9 cellular contexts compared by ENCODE assay signal in the genomic region with DNA sequence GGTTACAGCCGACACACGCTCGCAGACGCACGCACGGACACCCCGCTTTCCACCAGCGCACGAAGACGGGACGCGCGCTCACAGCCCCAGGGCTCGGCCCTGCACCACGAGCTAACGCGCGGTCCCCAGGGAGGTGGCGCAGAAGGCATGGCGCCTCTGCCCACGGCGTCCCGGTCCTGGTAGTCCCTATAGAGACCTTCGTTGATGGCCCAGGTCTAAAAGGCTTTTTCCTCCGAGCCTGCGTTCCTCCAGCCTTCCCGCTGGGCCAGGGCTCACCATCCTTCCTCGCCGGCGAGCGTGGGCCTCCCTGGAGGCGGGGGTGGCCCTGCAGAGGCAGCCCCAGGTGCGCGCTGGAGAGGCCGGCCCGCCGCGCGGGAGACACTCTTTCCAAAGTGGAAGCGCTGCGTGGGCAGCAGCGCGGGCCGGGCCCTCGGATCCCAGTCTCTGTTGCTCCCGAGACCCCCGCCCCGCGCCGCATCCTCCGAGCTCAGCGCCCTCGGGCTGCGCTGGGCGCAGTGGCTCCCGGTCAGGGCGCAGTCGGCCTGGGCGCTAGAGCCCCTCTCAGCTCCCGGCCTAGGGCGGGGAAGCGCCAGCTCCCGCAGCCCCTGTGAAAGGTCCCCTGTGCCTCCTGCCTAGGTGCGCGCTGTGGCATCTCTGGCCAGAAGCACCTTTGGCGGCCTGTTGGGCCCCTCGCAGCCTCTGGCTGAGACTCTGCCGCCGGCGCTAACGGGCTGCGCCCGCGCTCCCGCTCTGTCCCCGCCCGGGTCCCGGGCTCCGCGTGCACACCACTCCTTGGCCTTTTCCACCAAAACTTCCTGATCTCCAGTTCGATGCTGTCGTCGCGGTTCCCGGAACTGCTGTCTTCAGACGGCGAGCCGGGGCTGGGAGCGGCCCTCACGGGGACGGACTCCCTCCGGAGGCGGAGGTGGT. TPM values are rescaled to one million over a fixed set of nuclear protein-coding genes. Genes with fewer than 3 reads are reported as not detected.
DNase-seq lines count a peak whose midpoint lies in the region; ATAC-seq and TF ChIP-seq lines count a peak whose summit lies in the region.
"Had no signal": no experiment of that assay in that cellular context is flagged by ENCODE, and none has a peak within 500 bp of the region (broad histone marks: within the 10 kb centered on the region; RNA-seq: fewer than 3 reads in every experiment).

No MANE protein-coding gene starts in this region.

- CTCF ChIA-PET in MCF 10A (lab: Yijun Ruan, JAX) = interaction anchor here (0.5 to 1.0 kb wide), 3 partner anchors 13 to 750 kb away, joined by 3 to 4 read pairs (median 3); no protein-coding TSS in a partner anchor

- 6 to 10% methylated on average over 32 to 67 of the region's 93 CpGs for WGBS in tibial nerve, 2 donors

- H3K27me3 Mint-ChIP-seq in MCF 10A (ENCODE audit: insufficient read depth, unreplicated experiment) = no peaks in the 10 kb centered on the region

- DNase-seq in breast epithelium (ENCODE audit: low spot score in 2 of 2) (no peak), MCF 10A (ENCODE audit: unreplicated experiment) (no peak), coronary artery (ENCODE audit: low spot score) (no peak), mucosa of descending colon (no peak), tibial nerve (ENCODE audit: low spot score in 2 of 2) (no peak), NCI-H128 (lab: John Stamatoyannopoulos, UW; ENCODE audit: unreplicated experiment) (no peak), GM13976 (ENCODE audit: low spot score) (no peak)
- no peak for DNase-seq in stimulated activated naive CD4-positive, alpha-beta T cell (lab: John Stamatoyannopoulos, UW)
- DNase-seq: kidney had no signal

- H3K27ac ChIP-seq in breast epithelium (no peak overlapping the region), coronary artery (no peak overlapping the region), tibial nerve (no peak overlapping the region)

- no peak overlapping the region for H3K27ac Mint-ChIP-seq in MCF 10A (ENCODE audit: low read depth, unreplicated experiment)

- intact Hi-C loops in breast epithelium (cut with DNase I; ENCODE audit: low total_unique reads) = no loop called here
- intact Hi-C loops in MCF 10A (cut with micrococcal nuclease) = no loop called here
- intact Hi-C loops in mucosa of descending colon (cut with DNase I, micrococcal nuclease) = no loop called here

- H3K36me3 ChIP-seq in breast epithelium (no peaks in the 10 kb centered on the region), mucosa of descending colon (ENCODE audit: low read depth) (no peaks in the 10 kb centered on the region), tibial nerve (no peaks in the 10 kb centered on the region)

- POLR2A ChIA-PET in MCF 10A (lab: Yijun Ruan, JAX) = no interaction called here

- H3K4me1 Mint-ChIP-seq in MCF 10A (ENCODE audit: insufficient read depth, unreplicated experiment) = no peaks in the 10 kb centered on the region

- in situ Hi-C loops in GM13976 (cut with MboI; ENCODE audit: low sequenced_read_pairs, unreplicated experiment) = no loop called here

- peak; percentile 41 for ATAC-seq in mucosa of descending colon

- H3K9me3 ChIP-seq in breast epithelium = no peaks in the 10 kb centered on the region
- no peaks in the 10 kb centered on the region for H3K9me3 ChIP-seq in mucosa of descending colon
- no peaks in the 10 kb centered on the region for H3K9me3 ChIP-seq in tibial nerve

- TF ChIP-seq POLR2A in breast epithelium (IDR thresholded peaks at IDR 0.05) (no peak), tibial nerve (IDR thresholded peaks at IDR 0.05) (no peak)

- H3K4me1 ChIP-seq in breast epithelium (no peaks in the 10 kb centered on the region), mucosa of descending colon (ENCODE audit: low read depth) (peaks cover 13% of the 10 kb centered on the region), tibial nerve (peaks cover 0 to 15% (median 7%) of the 10 kb centered on the region in 4 donors)

- H3K4me3 ChIP-seq in breast epithelium (peak overlapping the region; percentile 18 to 57 (median 19)), coronary artery (peak overlapping the region; percentile 59), mucosa of descending colon (no peak overlapping the region), tibial nerve (peak overlapping the region; percentile 7 to 47 (median 22))

- no TSS peak for BruUV-seq in MCF 10A (replicated peaks; lab: Mats Ljungman, UMichigan)

- TF ChIP-seq CTCF in breast epithelium (IDR thresholded peaks at IDR 0.05) = no peak
- TF ChIP-seq CTCF in MCF 10A (IDR thresholded peaks at IDR 0.05; ENCODE audit: unreplicated experiment) = no peak
- TF ChIP-seq CTCF in coronary artery (IDR thresholded peaks at IDR 0.05) = no peak
- TF ChIP-seq CTCF in mucosa of descending colon (IDR thresholded peaks at IDR 0.05) = no peak
- no peak for TF ChIP-seq CTCF in tibial nerve (IDR thresholded peaks at IDR 0.05)
- TF ChIP-seq CTCF in GM13976 (IDR thresholded peaks at IDR 0.05; ENCODE audit: borderline replicate concordance, control extremely low read depth, extremely low read depth, insufficient read depth, missing control alignments) = no peak

- H3K27me3 ChIP-seq in breast epithelium (peaks cover 6 to 25% of the 10 kb centered on the region in 2 donors), tibial nerve (peaks cover 0 to 31% of the 10 kb centered on the region in 2 donors)

- TF ChIP-seq EP300 in tibial nerve (IDR thresholded peaks at IDR 0.05) = no peak

- peaks cover 4% of the 10 kb centered on the region for H3K36me3 Mint-ChIP-seq in MCF 10A (ENCODE audit: insufficient read depth, unreplicated experiment)

- H3K9me3 Mint-ChIP-seq in MCF 10A (ENCODE audit: unreplicated experiment) = no peaks in the 10 kb centered on the region

- no peak overlapping the region for H3K4me3 Mint-ChIP-seq in MCF 10A (ENCODE audit: unreplicated experiment)

RNA-seq across cellular contexts. Expression of gene FANCC, which starts 31.9 kb away (rescaled TPM):
- total RNA-seq in breast epithelium (10 to 100 TPM in 1 of 3 donors, 1 to 10 TPM in 2; 4.2 to 11.4 (median 9.2) TPM), MCF 10A (2022) (9.6 and 12.1 TPM in 2 replicates), mucosa of descending colon (10 to 100 TPM; 10.7 to 18.0 (median 14.2) TPM), tibial nerve (10 to 100 TPM in 2 of 4 donors, 1 to 10 TPM in 2; 6.5 to 12.6 (median 10.2) TPM)
